16 cellular contexts compared by ENCODE assay signal in the genomic region with DNA sequence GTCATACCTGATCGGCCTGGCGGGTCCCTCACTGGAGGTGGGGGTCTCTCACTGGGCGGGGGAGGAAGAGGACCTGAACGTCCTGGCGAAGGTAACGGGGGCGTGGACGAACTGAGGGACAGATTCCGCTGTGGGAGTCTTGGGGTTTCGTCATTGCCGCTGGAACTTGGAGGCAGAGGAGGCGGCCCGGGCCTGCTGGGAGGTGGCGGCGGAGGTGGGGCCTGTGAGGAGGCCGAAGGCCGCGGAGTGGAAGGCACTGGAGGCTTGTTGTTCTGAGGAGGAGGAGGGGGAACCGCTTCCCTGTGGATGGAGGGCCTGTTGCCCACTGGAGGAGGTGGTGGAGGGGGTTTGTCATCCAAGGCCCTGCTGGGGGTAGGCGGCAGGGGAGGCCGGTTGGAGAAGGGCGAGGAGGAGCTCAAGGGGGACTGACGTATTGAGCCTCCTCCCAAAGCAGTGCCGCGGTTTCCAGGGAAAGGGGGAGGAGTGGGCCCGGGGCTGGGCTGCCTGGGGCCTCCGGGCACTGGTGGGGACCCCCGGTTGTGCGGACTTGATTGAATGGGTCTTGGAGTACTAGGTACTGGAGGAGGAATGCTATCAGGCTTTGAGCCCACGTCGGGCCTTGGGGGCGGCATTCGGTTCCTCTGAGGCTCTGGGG. TPM values are rescaled to one million over a fixed set of nuclear protein-coding genes. Genes with fewer than 3 reads are reported as not detected.
DNase-seq lines count a peak whose midpoint lies in the region; ATAC-seq lines count a peak whose summit lies in the region.
"Had no signal": no experiment of that assay in that cellular context is flagged by ENCODE, and none has a peak within 500 bp of the region (broad histone marks: within the 10 kb centered on the region; RNA-seq: fewer than 3 reads in every experiment).

No MANE protein-coding gene starts in this region.

- H3K4me1 Mint-ChIP-seq in activated naive CD4-positive, alpha-beta T cell treated with anti-CD3 and anti-CD28 coated beads, Interleukin-2, amount 10 ng/mL, durations not matched to agents 7 days and 5 days = peaks cover 59% of the 10 kb centered on the region
- H3K4me1 Mint-ChIP-seq in naive thymus-derived CD8-positive, alpha-beta T cell = peaks cover 29 to 61% (median 54%) of the 10 kb centered on the region in 4 donors

- peak overlapping the region; percentile 52 for H3K27ac Mint-ChIP-seq in activated naive CD4-positive, alpha-beta T cell treated with anti-CD3 and anti-CD28 coated beads, Interleukin-2, amount 10 ng/mL, durations not matched to agents 7 days and 5 days
- peak overlapping the region; percentile 69 to 74 for H3K27ac Mint-ChIP-seq in activated naive CD4-positive, alpha-beta T cell treated with anti-CD3 and anti-CD28 coated beads, Interleukin-2, amount 50 U/mL, for 72 hours
- H3K27ac Mint-ChIP-seq in naive thymus-derived CD8-positive, alpha-beta T cell = peak overlapping the region; percentile 44 to 92 (median 72)
- H3K27ac Mint-ChIP-seq: type B pancreatic cell had no signal

- POLR2A ChIA-PET in naive thymus-derived CD8-positive, alpha-beta T cell (lab: Charles Lee) = interaction anchor here (0.7 to 2.4 kb wide), 2 partner anchors 22 to 109 kb away, joined by 3 to 9 read pairs; no protein-coding TSS in a partner anchor

- ATAC-seq in activated naive CD4-positive, alpha-beta T cell treated with anti-CD3 and anti-CD28 coated beads, Interleukin-2, amount 50 U/mL, for 72 hours = no peak
- no peak for ATAC-seq in naive thymus-derived CD8-positive, alpha-beta T cell
- ATAC-seq: foreskin keratinocyte had no signal

- H3K4me3 Mint-ChIP-seq in activated naive CD4-positive, alpha-beta T cell treated with anti-CD3 and anti-CD28 coated beads, Interleukin-2, amount 10 ng/mL, durations not matched to agents 7 days and 5 days = no peak overlapping the region
- H3K4me3 Mint-ChIP-seq in naive thymus-derived CD8-positive, alpha-beta T cell = no peak overlapping the region
- H3K4me3 Mint-ChIP-seq: type B pancreatic cell had no signal

- no peaks in the 10 kb centered on the region for H3K9me3 Mint-ChIP-seq in activated naive CD4-positive, alpha-beta T cell treated with anti-CD3 and anti-CD28 coated beads, Interleukin-2, amount 10 ng/mL, durations not matched to agents 7 days and 5 days
- no peaks in the 10 kb centered on the region for H3K9me3 Mint-ChIP-seq in activated naive CD4-positive, alpha-beta T cell treated with anti-CD3 and anti-CD28 coated beads, Interleukin-2, amount 50 U/mL, for 72 hours
- H3K9me3 Mint-ChIP-seq in naive thymus-derived CD8-positive, alpha-beta T cell = no peaks in the 10 kb centered on the region
- H3K9me3 Mint-ChIP-seq: type B pancreatic cell had no signal

- no peaks in the 10 kb centered on the region for H3K27me3 Mint-ChIP-seq in activated naive CD4-positive, alpha-beta T cell treated with anti-CD3 and anti-CD28 coated beads, Interleukin-2, amount 10 ng/mL, durations not matched to agents 7 days and 5 days
- no peaks in the 10 kb centered on the region for H3K27me3 Mint-ChIP-seq in naive thymus-derived CD8-positive, alpha-beta T cell
- H3K27me3 Mint-ChIP-seq: type B pancreatic cell had no signal

- CTCF ChIA-PET in activated naive CD4-positive, alpha-beta T cell treated with anti-CD3 and anti-CD28 coated beads, Interleukin-2, amount 10 ng/mL, durations not matched to agents 7 days and 5 days (lab: Charles Lee) = no interaction called here

- DNase-seq in activated naive CD4-positive, alpha-beta T cell treated with anti-CD3 and anti-CD28 coated beads, Interleukin-2, amount 10 ng/mL, durations not matched to agents 7 days and 5 days = no peak
- DNase-seq in activated naive CD4-positive, alpha-beta T cell (lab: John Stamatoyannopoulos, UW) = no peak
- DNase-seq in activated naive CD4-positive, alpha-beta T cell treated with anti-CD3 and anti-CD28 coated beads, Interleukin-2, amount 50 U/mL, for 72 hours (ENCODE audit: low spot score in 2 of 2) = no peak
- DNase-seq in naive thymus-derived CD8-positive, alpha-beta T cell = no peak
- no peak for DNase-seq in NCI-H524 (lab: John Stamatoyannopoulos, UW)
- no peak for DNase-seq in GM19240 (ENCODE audit: insufficient read length, low spot score)
- DNase-seq in OCI-M2 (lab: John Stamatoyannopoulos, UW; ENCODE audit: unreplicated experiment) = no peak
- DNase-seq in activated CD4-positive, CD25-positive, alpha-beta regulatory T cell treated with anti-CD3 and anti-CD28 coated beads, Interleukin-2, amount 50 U/mL, for 72 hours = no peak
- DNase-seq: activated effector memory CD4-positive, alpha-beta T cell treated with anti-CD3 and anti-CD28 coated beads, Interleukin-2, amount 50 U/mL, for 16 hours; DMS79 treated with DMSO at 0.1 percent for 48 hours; foreskin keratinocyte; mesenchymal stem cell; NCI-H2029; NCI-H446 treated with DMSO at 0.1 percent for 48 hours; retina had no signal

- peaks cover 81% of the 10 kb centered on the region for H3K36me3 Mint-ChIP-seq in activated naive CD4-positive, alpha-beta T cell treated with anti-CD3 and anti-CD28 coated beads, Interleukin-2, amount 10 ng/mL, durations not matched to agents 7 days and 5 days
- peaks cover 25 to 76% of the 10 kb centered on the region in 2 donors for H3K36me3 Mint-ChIP-seq in activated naive CD4-positive, alpha-beta T cell treated with anti-CD3 and anti-CD28 coated beads, Interleukin-2, amount 50 U/mL, for 72 hours
- peaks cover 7 to 99% (median 44%) of the 10 kb centered on the region in 3 donors for H3K36me3 Mint-ChIP-seq in naive thymus-derived CD8-positive, alpha-beta T cell

RNA-seq across cellular contexts. Expression of gene WIPF1, which starts 25.8 kb away (rescaled TPM):
- 100 to 1,000 TPM; 138 to 262 TPM for total RNA-seq in activated naive CD4-positive, alpha-beta T cell treated with anti-CD3 and anti-CD28 coated beads, Interleukin-2, amount 50 U/mL, for 72 hours
- total RNA-seq in naive thymus-derived CD8-positive, alpha-beta T cell = 100 to 1,000 TPM; 408 to 419 TPM
- 100 to 1,000 TPM in 2 of 3 donors, 10 to 100 TPM in 1; 97.5 to 116 (median 103) TPM for polyA plus RNA-seq in naive thymus-derived CD8-positive, alpha-beta T cell
